ENCODE assay signal across 10 cellular contexts in genomic region chr16:10992797-10993196, GRCh38. TPM values are rescaled to one million over a fixed set of nuclear protein-coding genes. Genes with fewer than 3 reads are reported as not detected.
DNase-seq lines count a peak whose midpoint lies in the region; ATAC-seq, FAIRE-seq and TF ChIP-seq lines count a peak whose summit lies in the region.
"Had no signal": no experiment of that assay in that cellular context is flagged by ENCODE, and none has a peak within 500 bp of the region (broad histone marks: within the 10 kb centered on the region; RNA-seq: fewer than 3 reads in every experiment).

No MANE protein-coding gene starts in this region.

- H3F3A ChIP-seq in PC-9 (ENCODE audit: insufficient read depth, low read depth) = peaks cover 31% of the 10 kb centered on the region

- ATAC-seq in GM19397 (IDR thresholded peaks at IDR 0.05; ENCODE audit: unreplicated experiment) = no peak

- H3K9me3 ChIP-seq in PC-9 (ENCODE audit: insufficient read depth, low read depth) (no peaks in the 10 kb centered on the region), endothelial cell of umbilical vein (replicated peaks; ENCODE audit: control insufficient read depth, insufficient read depth, low read length) (no peaks in the 10 kb centered on the region), skeletal muscle satellite cell (replicated peaks; ENCODE audit: low read length) (no peaks in the 10 kb centered on the region)

- no peaks in the 10 kb centered on the region for H3K9me1 ChIP-seq in endothelial cell of umbilical vein (replicated peaks; ENCODE audit: control insufficient read depth, extremely low read depth, insufficient read depth, low read length)

- H3K4me1 ChIP-seq in PC-9 (replicated peaks; ENCODE audit: insufficient read depth) (peaks cover 56% of the 10 kb centered on the region), endothelial cell of umbilical vein (ENCODE audit: control insufficient read depth, extremely low read depth, insufficient read depth, low read length) (peaks cover 15% of the 10 kb centered on the region), skeletal muscle satellite cell (ENCODE audit: control insufficient read depth, insufficient read depth, low read length) (peaks cover 27% of the 10 kb centered on the region)

- no peaks in the 10 kb centered on the region for H3K9me2 ChIP-seq in PC-9 (ENCODE audit: insufficient read depth)

- H2AFZ ChIP-seq in PC-9 (no peak overlapping the region), endothelial cell of umbilical vein (ENCODE audit: low read depth, low read length) (no peak overlapping the region)

- peak overlapping the region; percentile 5; the same call in 1 of the 2 replicates for H3K4me3 ChIP-seq in PC-9
- H3K4me3 ChIP-seq in endothelial cell of umbilical vein (replicated peaks in 1 of 3; ENCODE audit: insufficient read depth in 1 of 3, low read depth in 1 of 3, low read length in 3 of 3) = no peak overlapping the region
- peak overlapping the region; percentile 9 for H3K4me3 ChIP-seq in skeletal muscle satellite cell (ENCODE audit: low read length)

- BruUV-seq in PC-9 (replicated peaks; lab: Mats Ljungman, UMichigan) (no TSS peak), endothelial cell of umbilical vein (replicated peaks; lab: Mats Ljungman, UMichigan) (no TSS peak)

- no peaks in the 10 kb centered on the region for H4K20me1 ChIP-seq in PC-9 (ENCODE audit: insufficient read depth)
- H4K20me1 ChIP-seq in endothelial cell of umbilical vein (replicated peaks; ENCODE audit: control insufficient read depth, extremely low read depth, insufficient read depth, low read length) = no peaks in the 10 kb centered on the region

- H3K27me3 ChIP-seq in PC-9 (ENCODE audit: insufficient read depth, low read depth) = no peaks in the 10 kb centered on the region
- H3K27me3 ChIP-seq in endothelial cell of umbilical vein (ENCODE audit: control insufficient read depth in 2 of 2, insufficient read depth in 2 of 2, low read length in 2 of 2) = no peaks in the 10 kb centered on the region
- H3K27me3 ChIP-seq in skeletal muscle satellite cell (ENCODE audit: control insufficient read depth, insufficient read depth, low read length) = no peaks in the 10 kb centered on the region

- no peak for TF ChIP-seq CTCF in PC-9 (conservative IDR thresholded peaks at IDR 0.05)
- TF ChIP-seq CTCF in endothelial cell of umbilical vein (IDR thresholded peaks at IDR 0.05; ENCODE audit: extremely low read depth in 1 of 2, insufficient read depth in 1 of 2, low read depth in 1 of 2, low read length in 2 of 2) = no peak

- POLR2A ChIA-PET in PC-9 (lab: Charles Lee; ENCODE audit: unreplicated experiment) (interaction anchor here (0.8 kb wide), 1 partner anchor 594 kb away, joined by 5 read pairs; the partner anchor contains the start of gene LITAF), endothelial cell of umbilical vein (lab: Charles Lee) (no interaction called here)

- intact Hi-C loops in PC-9 (cut with micrococcal nuclease; ENCODE audit: unreplicated experiment) (loop anchor here (1.0 to 5.0 kb wide), 6 partner anchors 8 to 505 kb away; no protein-coding TSS in a partner anchor), endothelial cell of umbilical vein (cut with micrococcal nuclease) (no loop called here)

- H3K9ac ChIP-seq in endothelial cell of umbilical vein (replicated peaks; ENCODE audit: extremely low read depth, insufficient read depth, low read length) = no peak overlapping the region
- peak overlapping the region; percentile 36 for H3K9ac ChIP-seq in skeletal muscle satellite cell (ENCODE audit: low read depth, low read length)

- CTCF ChIA-PET in PC-9 (lab: Charles Lee) (interaction anchor here (1.3 kb wide), 1 partner anchor 9 kb away, joined by 4 read pairs; no protein-coding TSS in a partner anchor), endothelial cell of umbilical vein (lab: Charles Lee) (interaction anchor here (2.0 kb wide), 1 partner anchor 264 kb away, joined by 5 read pairs; the partner anchor contains the start of gene SOCS1)

- H3K27ac ChIP-seq in PC-9 = peak overlapping the region; percentile 95
- H3K27ac ChIP-seq in endothelial cell of umbilical vein (ENCODE audit: insufficient read depth, low read depth, low read length) = no peak overlapping the region
- H3K27ac ChIP-seq: 22Rv1 had no signal

- DNase-seq in DMS53 (lab: John Stamatoyannopoulos, UW) (peak; percentile 5), DMS53 treated with DMSO at 0.1 percent for 48 hours (lab: John Stamatoyannopoulos, UW; ENCODE audit: unreplicated experiment) (no peak), PC-9 (peak; percentile 83 to 85), endothelial cell of umbilical vein (ENCODE audit: low read depth, low spot score) (peak; percentile 21), NCI-H774 (lab: John Stamatoyannopoulos, UW) (no peak), NK-92 (lab: John Stamatoyannopoulos, UW; ENCODE audit: unreplicated experiment) (no peak)

- FAIRE-seq in endothelial cell of umbilical vein (lab: Jason Lieb, UNC) = peak; percentile 67
- FAIRE-seq: GM19239 had no signal

- dilution Hi-C loops in endothelial cell of umbilical vein (cut with MboI; ENCODE audit: extremely low pct_ligation_motif_present, low sequenced_read_pairs) = no loop called here

- H3K4me2 ChIP-seq in PC-9 (peak overlapping the region; percentile 64), endothelial cell of umbilical vein (ENCODE audit: insufficient read depth, low read length) (no peak overlapping the region), skeletal muscle satellite cell (ENCODE audit: low read length) (peak overlapping the region; percentile 56)

- TF ChIP-seq POLR2A in endothelial cell of umbilical vein (IDR thresholded peaks at IDR 0.05; ENCODE audit: low read depth, low read length) = no peak

- H3K79me2 ChIP-seq in PC-9 (ENCODE audit: low read depth) (peaks cover 7% of the 10 kb centered on the region; the same call in 1 of the 2 replicates), endothelial cell of umbilical vein (ENCODE audit: control insufficient read depth, insufficient read depth, low read length) (no peaks in the 10 kb centered on the region)

- peaks cover 5% of the 10 kb centered on the region; the same call in 1 of the 2 replicates for H3K36me3 ChIP-seq in PC-9 (ENCODE audit: low read depth)
- peaks cover 0 to 3% of the 10 kb centered on the region in 2 experiments for H3K36me3 ChIP-seq in endothelial cell of umbilical vein (ENCODE audit: control insufficient read depth in 2 of 2, extremely low read depth in 1 of 2, insufficient read depth in 2 of 2, low read length in 2 of 2)
- H3K36me3 ChIP-seq in skeletal muscle satellite cell (ENCODE audit: insufficient read depth, low read length) = peaks cover 32% of the 10 kb centered on the region

TF ChIP-seq in endothelial cell of umbilical vein, 7 proteins besides CTCF, POLR2A, EP300 and RAD21:
- TF ChIP-seq FOS (IDR thresholded peaks at IDR 0.05; ENCODE audit: borderline replicate concordance, insufficient read depth, low read length) = peak; percentile 55
- TF ChIP-seq EZH2 (IDR thresholded peaks at IDR 0.05; ENCODE audit: borderline replicate concordance, low read depth, low read length, severe bottlenecking) = no peak

RNA-seq across cellular contexts. Expression of gene CLEC16A, which starts 48.4 kb away (rescaled TPM):
- total RNA-seq in PC-9 (2021) (34.9 and 45.0 TPM in 2 replicates), endothelial cell of umbilical vein (23.3 and 25.7 TPM in 2 replicates)
- 11.1 and 11.4 TPM in 2 replicates for polyA plus RNA-seq in endothelial cell of umbilical vein
- 12.5 and 13.3 TPM in 2 replicates for polyA plus RNA-seq in endothelial cell of umbilical vein (2011; cell fraction: cytosol; rRNA removed)
- polyA plus RNA-seq in endothelial cell of umbilical vein (2011; cell fraction: nucleus; rRNA removed) = 23.8 and 24.1 TPM in 2 replicates
- 17.9 and 19.2 TPM in 2 replicates for polyA plus RNA-seq in endothelial cell of umbilical vein (2012)
- 37.6 and 41.0 TPM in 2 replicates for polyA minus RNA-seq in endothelial cell of umbilical vein
- polyA minus RNA-seq in endothelial cell of umbilical vein (2011; cell fraction: cytosol; rRNA and poly(A)+ RNA removed) = 17.5 TPM
- 35.3 and 47.3 TPM in 2 replicates for polyA minus RNA-seq in endothelial cell of umbilical vein (2011; cell fraction: nucleus; rRNA and poly(A)+ RNA removed)
- 12.7 TPM in 2 replicates for total RNA-seq in skeletal muscle satellite cell (2012; rRNA removed)

RNA-seq across cellular contexts. Expression of gene DEXI, which starts 50.5 kb away (rescaled TPM):
- total RNA-seq in PC-9 (2021) = 33.1 and 42.4 TPM in 2 replicates
- 29.1 and 32.8 TPM in 2 replicates for total RNA-seq in endothelial cell of umbilical vein
- polyA plus RNA-seq in endothelial cell of umbilical vein = 69.5 and 72.9 TPM in 2 replicates
- polyA plus RNA-seq in endothelial cell of umbilical vein (2011; cell fraction: cytosol; rRNA removed) = 48.1 and 53.8 TPM in 2 replicates
- polyA plus RNA-seq in endothelial cell of umbilical vein (2011; cell fraction: nucleus; rRNA removed) = 22.4 and 25.6 TPM in 2 replicates
- polyA plus RNA-seq in endothelial cell of umbilical vein (2012) = 33.5 and 34.1 TPM in 2 replicates
- 23.7 and 33.9 TPM in 2 replicates for polyA minus RNA-seq in endothelial cell of umbilical vein
- polyA minus RNA-seq in endothelial cell of umbilical vein (2011; cell fraction: cytosol; rRNA and poly(A)+ RNA removed) = 22.7 TPM
- 9.1 and 11.7 TPM in 2 replicates for polyA minus RNA-seq in endothelial cell of umbilical vein (2011; cell fraction: nucleus; rRNA and poly(A)+ RNA removed)
- total RNA-seq in skeletal muscle satellite cell (2012; rRNA removed) = 41.6 and 43.5 TPM in 2 replicates

Comparison
In these comparisons a context has a peak if more than half of its experiments do, and no peak if none do; other contexts are left out.
1. DNase-seq: peak in DMS53 (single experiment), PC-9 (2 of 2) and endothelial cell of umbilical vein (single experiment); none in DMS53 treated with DMSO at 0.1 percent for 48 hours (single experiment), NCI-H774 (single experiment) and NK-92 (single experiment).
2. H3K4me3 ChIP-seq: peak in PC-9 (single experiment) and skeletal muscle satellite cell (single experiment); none in endothelial cell of umbilical vein (0 of 3).